1 cellular context compared by ENCODE assay signal in the genomic region with DNA sequence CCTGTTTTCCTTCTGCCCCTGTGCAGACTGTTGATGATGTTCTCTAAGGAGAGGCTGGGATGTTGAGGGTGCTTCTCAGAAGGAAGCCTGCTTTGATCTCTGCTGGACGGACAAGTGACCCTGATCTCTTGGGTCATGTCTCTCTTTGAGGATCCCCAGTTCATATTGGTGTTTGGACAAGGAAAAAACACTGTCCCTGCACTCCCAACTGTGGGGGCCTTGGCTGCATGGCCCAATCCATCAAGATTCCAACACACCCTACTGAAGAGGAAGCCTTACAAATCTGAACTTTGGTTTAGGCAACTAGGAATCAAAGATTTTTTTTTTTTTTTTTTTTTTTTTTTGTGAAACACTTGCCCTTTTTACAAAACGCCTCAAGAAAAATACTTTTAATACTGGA.
TF ChIP-seq lines count a peak whose summit lies in the region.

No MANE protein-coding gene starts in this region.

TF ChIP-seq in GM23338, 12 proteins besides CTCF, POLR2A, EP300 and RAD21 (continued from another document):
- TF ChIP-seq, protein P1, sequence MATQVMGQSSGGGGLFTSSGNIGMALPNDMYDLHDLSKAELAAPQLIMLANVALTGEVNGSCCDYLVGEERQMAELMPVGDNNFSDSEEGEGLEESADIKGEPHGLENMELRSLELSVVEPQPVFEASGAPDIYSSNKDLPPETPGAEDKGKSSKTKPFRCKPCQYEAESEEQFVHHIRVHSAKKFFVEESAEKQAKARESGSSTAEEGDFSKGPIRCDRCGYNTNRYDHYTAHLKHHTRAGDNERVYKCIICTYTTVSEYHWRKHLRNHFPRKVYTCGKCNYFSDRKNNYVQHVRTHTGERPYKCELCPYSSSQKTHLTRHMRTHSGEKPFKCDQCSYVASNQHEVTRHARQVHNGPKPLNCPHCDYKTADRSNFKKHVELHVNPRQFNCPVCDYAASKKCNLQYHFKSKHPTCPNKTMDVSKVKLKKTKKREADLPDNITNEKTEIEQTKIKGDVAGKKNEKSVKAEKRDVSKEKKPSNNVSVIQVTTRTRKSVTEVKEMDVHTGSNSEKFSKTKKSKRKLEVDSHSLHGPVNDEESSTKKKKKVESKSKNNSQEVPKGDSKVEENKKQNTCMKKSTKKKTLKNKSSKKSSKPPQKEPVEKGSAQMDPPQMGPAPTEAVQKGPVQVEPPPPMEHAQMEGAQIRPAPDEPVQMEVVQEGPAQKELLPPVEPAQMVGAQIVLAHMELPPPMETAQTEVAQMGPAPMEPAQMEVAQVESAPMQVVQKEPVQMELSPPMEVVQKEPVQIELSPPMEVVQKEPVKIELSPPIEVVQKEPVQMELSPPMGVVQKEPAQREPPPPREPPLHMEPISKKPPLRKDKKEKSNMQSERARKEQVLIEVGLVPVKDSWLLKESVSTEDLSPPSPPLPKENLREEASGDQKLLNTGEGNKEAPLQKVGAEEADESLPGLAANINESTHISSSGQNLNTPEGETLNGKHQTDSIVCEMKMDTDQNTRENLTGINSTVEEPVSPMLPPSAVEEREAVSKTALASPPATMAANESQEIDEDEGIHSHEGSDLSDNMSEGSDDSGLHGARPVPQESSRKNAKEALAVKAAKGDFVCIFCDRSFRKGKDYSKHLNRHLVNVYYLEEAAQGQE (IDR thresholded peaks at IDR 0.05; ENCODE audit: unreplicated experiment): no peak
- TF ChIP-seq, protein P2, sequence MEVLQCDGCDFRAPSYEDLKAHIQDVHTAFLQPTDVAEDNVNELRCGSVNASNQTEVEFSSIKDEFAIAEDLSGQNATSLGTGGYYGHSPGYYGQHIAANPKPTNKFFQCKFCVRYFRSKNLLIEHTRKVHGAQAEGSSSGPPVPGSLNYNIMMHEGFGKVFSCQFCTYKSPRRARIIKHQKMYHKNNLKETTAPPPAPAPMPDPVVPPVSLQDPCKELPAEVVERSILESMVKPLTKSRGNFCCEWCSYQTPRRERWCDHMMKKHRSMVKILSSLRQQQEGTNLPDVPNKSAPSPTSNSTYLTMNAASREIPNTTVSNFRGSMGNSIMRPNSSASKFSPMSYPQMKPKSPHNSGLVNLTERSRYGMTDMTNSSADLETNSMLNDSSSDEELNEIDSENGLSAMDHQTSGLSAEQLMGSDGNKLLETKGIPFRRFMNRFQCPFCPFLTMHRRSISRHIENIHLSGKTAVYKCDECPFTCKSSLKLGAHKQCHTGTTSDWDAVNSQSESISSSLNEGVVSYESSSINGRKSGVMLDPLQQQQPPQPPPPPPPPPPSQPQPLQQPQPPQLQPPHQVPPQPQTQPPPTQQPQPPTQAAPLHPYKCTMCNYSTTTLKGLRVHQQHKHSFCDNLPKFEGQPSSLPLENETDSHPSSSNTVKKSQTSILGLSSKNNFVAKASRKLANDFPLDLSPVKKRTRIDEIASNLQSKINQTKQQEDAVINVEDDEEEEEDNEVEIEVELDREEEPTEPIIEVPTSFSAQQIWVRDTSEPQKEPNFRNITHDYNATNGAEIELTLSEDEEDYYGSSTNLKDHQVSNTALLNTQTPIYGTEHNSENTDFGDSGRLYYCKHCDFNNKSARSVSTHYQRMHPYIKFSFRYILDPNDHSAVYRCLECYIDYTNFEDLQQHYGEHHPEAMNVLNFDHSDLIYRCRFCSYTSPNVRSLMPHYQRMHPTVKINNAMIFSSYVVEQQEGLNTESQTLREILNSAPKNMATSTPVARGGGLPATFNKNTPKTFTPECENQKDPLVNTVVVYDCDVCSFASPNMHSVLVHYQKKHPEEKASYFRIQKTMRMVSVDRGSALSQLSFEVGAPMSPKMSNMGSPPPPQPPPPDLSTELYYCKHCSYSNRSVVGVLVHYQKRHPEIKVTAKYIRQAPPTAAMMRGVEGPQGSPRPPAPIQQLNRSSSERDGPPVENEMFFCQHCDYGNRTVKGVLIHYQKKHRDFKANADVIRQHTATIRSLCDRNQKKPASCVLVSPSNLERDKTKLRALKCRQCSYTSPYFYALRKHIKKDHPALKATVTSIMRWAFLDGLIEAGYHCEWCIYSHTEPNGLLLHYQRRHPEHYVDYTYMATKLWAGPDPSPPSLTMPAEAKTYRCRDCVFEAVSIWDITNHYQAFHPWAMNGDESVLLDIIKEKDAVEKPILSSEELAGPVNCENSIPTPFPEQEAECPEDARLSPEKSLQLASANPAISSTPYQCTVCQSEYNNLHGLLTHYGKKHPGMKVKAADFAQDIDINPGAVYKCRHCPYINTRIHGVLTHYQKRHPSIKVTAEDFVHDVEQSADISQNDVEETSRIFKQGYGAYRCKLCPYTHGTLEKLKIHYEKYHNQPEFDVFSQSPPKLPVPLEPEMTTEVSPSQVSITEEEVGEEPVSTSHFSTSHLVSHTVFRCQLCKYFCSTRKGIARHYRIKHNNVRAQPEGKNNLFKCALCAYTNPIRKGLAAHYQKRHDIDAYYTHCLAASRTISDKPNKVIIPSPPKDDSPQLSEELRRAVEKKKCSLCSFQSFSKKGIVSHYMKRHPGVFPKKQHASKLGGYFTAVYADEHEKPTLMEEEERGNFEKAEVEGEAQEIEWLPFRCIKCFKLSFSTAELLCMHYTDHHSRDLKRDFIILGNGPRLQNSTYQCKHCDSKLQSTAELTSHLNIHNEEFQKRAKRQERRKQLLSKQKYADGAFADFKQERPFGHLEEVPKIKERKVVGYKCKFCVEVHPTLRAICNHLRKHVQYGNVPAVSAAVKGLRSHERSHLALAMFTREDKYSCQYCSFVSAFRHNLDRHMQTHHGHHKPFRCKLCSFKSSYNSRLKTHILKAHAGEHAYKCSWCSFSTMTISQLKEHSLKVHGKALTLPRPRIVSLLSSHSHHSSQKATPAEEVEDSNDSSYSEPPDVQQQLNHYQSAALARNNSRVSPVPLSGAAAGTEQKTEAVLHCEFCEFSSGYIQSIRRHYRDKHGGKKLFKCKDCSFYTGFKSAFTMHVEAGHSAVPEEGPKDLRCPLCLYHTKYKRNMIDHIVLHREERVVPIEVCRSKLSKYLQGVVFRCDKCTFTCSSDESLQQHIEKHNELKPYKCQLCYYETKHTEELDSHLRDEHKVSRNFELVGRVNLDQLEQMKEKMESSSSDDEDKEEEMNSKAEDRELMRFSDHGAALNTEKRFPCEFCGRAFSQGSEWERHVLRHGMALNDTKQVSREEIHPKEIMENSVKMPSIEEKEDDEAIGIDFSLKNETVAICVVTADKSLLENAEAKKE (CRISPR knock-in tag; IDR thresholded peaks at IDR 0.05): no peak
- TF ChIP-seq ZNF114 (CRISPR knock-in tag; IDR thresholded peaks at IDR 0.05) (no peak), STAT1 (IDR thresholded peaks at IDR 0.05; ENCODE audit: unreplicated experiment) (no peak), ZNF331 (CRISPR knock-in tag; IDR thresholded peaks at IDR 0.05; ENCODE audit: low read depth) (no peak), POLR2AphosphoS5 (IDR thresholded peaks at IDR 0.05; ENCODE audit: low read depth) (no peak)
- TF ChIP-seq, protein P3, sequence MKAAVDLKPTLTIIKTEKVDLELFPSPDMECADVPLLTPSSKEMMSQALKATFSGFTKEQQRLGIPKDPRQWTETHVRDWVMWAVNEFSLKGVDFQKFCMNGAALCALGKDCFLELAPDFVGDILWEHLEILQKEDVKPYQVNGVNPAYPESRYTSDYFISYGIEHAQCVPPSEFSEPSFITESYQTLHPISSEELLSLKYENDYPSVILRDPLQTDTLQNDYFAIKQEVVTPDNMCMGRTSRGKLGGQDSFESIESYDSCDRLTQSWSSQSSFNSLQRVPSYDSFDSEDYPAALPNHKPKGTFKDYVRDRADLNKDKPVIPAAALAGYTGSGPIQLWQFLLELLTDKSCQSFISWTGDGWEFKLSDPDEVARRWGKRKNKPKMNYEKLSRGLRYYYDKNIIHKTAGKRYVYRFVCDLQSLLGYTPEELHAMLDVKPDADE (IDR thresholded peaks at IDR 0.05): no peak
TF ChIP-seq in GM23338: peak in this region for 0.
